11 cellular contexts compared by ENCODE assay signal in genomic region chr1:159853417-159853816, GRCh38. TPM values are rescaled to one million over a fixed set of nuclear protein-coding genes. Genes with fewer than 3 reads are reported as not detected.
DNase-seq lines count a peak whose midpoint lies in the region; ATAC-seq, FAIRE-seq and TF ChIP-seq lines count a peak whose summit lies in the region.
"Had no signal": no experiment of that assay in that cellular context is flagged by ENCODE, and none has a peak within 500 bp of the region (broad histone marks: within the 10 kb centered on the region; RNA-seq: fewer than 3 reads in every experiment).

No MANE protein-coding gene starts in this region.

- H3K27ac ChIP-seq in left ventricle myocardium inferior (replicated peaks) = peak overlapping the region; percentile 97
- no peak overlapping the region for H3K27ac ChIP-seq in mammary epithelial cell (ENCODE audit: insufficient read depth, low read depth, low read length)
- peak overlapping the region; percentile 77 for H3K27ac ChIP-seq in muscle layer of duodenum (ENCODE audit: low read length)
- H3K27ac ChIP-seq in uterus = peak overlapping the region; percentile 92 to 94
- no peak overlapping the region for H3K27ac ChIP-seq in OCI-LY7 (ENCODE audit: low read depth, low read length, poor library complexity, severe bottlenecking)
- H3K27ac ChIP-seq: C4-2B had no signal

- intact Hi-C loops in left ventricle myocardium inferior (cut with micrococcal nuclease) = no loop called here
- intact Hi-C loops in left ventricle myocardium superior (cut with micrococcal nuclease) = no loop called here
- intact Hi-C loops in mammary epithelial cell (cut with micrococcal nuclease) = no loop called here
- intact Hi-C loops in uterus (cut with DNase I; ENCODE audit: low total_unique reads) = no loop called here
- intact Hi-C loops in OCI-LY7 (cut with micrococcal nuclease; ENCODE audit: unreplicated experiment) = no loop called here

- DNase-seq in left ventricle myocardium inferior (no peak), left ventricle myocardium superior (no peak), mammary epithelial cell (no peak), uterus (no peak), HTR-8/SVneo (ENCODE audit: insufficient read length, low spot score) (no peak), OCI-LY7 (ENCODE audit: low spot score) (no peak)

- no peak for TF ChIP-seq CTCF in left ventricle myocardium inferior (IDR thresholded peaks at IDR 0.05; ENCODE audit: borderline replicate concordance)
- TF ChIP-seq CTCF in mammary epithelial cell (conservative IDR thresholded peaks at IDR 0.05 in 1 of 2, IDR thresholded peaks at IDR 0.05 in 1 of 2; ENCODE audit: extremely low read depth in 1 of 2, insufficient read depth in 1 of 2, low read depth in 1 of 2, low read length in 2 of 2) = no peak
- TF ChIP-seq CTCF in uterus (IDR thresholded peaks at IDR 0.05) = no peak
- TF ChIP-seq CTCF in OCI-LY7 (conservative IDR thresholded peaks at IDR 0.05; ENCODE audit: low read length) = no peak

- 74% methylated on average over 2 of the region's 2 CpGs for WGBS in mammary epithelial cell (ENCODE audit: low coverage, missing lambda C conversion rate)

- CTCF ChIA-PET in mammary epithelial cell (lab: Charles Lee; ENCODE audit: low non-redundant PET) (no interaction called here), OCI-LY7 (lab: Charles Lee; ENCODE audit: unreplicated experiment) (no interaction called here)

- no peak for TF ChIP-seq POLR2A in uterus (IDR thresholded peaks at IDR 0.05)

- no peaks in the 10 kb centered on the region for H3K9me3 ChIP-seq in left ventricle myocardium inferior (replicated peaks)
- H3K9me3 ChIP-seq in mammary epithelial cell (replicated peaks; ENCODE audit: insufficient read depth, low read length) = no peaks in the 10 kb centered on the region
- no peaks in the 10 kb centered on the region for H3K9me3 ChIP-seq in muscle layer of duodenum (ENCODE audit: control insufficient read depth in 1 of 2, low read length in 2 of 2)
- no peaks in the 10 kb centered on the region for H3K9me3 ChIP-seq in uterus
- no peaks in the 10 kb centered on the region for H3K9me3 ChIP-seq in OCI-LY7 (ENCODE audit: low read length)

- no peak overlapping the region for H2AFZ ChIP-seq in mammary epithelial cell (ENCODE audit: low read depth, low read length)
- H2AFZ ChIP-seq in OCI-LY7 (ENCODE audit: low read length) = no peak overlapping the region

- peaks cover 28% of the 10 kb centered on the region for H3K4me1 ChIP-seq in left ventricle myocardium inferior
- peaks cover 11% of the 10 kb centered on the region for H3K4me1 ChIP-seq in mammary epithelial cell (ENCODE audit: insufficient read depth, low read length)
- H3K4me1 ChIP-seq in muscle layer of duodenum (ENCODE audit: control insufficient read depth in 1 of 2, insufficient read depth in 2 of 2, low read length in 2 of 2) = peaks cover 0 to 18% of the 10 kb centered on the region in 2 donors
- no peaks in the 10 kb centered on the region for H3K4me1 ChIP-seq in uterus
- no peaks in the 10 kb centered on the region for H3K4me1 ChIP-seq in OCI-LY7 (ENCODE audit: insufficient read depth, low read length, poor library complexity, severe bottlenecking)

- POLR2A ChIA-PET in OCI-LY7 (lab: Charles Lee) = no interaction called here

- H3K79me2 ChIP-seq in mammary epithelial cell (ENCODE audit: insufficient read depth, low read length) (no peaks in the 10 kb centered on the region), OCI-LY7 (ENCODE audit: insufficient read depth, low read depth, low read length) (no peaks in the 10 kb centered on the region)

- BruUV-seq in mammary epithelial cell (replicated peaks; lab: Mats Ljungman, UMichigan) (no TSS peak), OCI-LY7 (replicated peaks; lab: Mats Ljungman, UMichigan) (no TSS peak)

- H3K4me3 ChIP-seq in left ventricle myocardium inferior = peak overlapping the region; percentile 77
- no peak overlapping the region for H3K4me3 ChIP-seq in mammary epithelial cell (replicated peaks in 1 of 3; ENCODE audit: insufficient read depth in 1 of 3, low read depth in 2 of 3, low read length in 3 of 3)
- peak overlapping the region; percentile 49 to 85 for H3K4me3 ChIP-seq in muscle layer of duodenum (ENCODE audit: low read depth in 1 of 2, low read length in 2 of 2)
- H3K4me3 ChIP-seq in uterus = peak overlapping the region in 1 of 2 donors; percentile 68
- no peak overlapping the region for H3K4me3 ChIP-seq in OCI-LY7 (ENCODE audit: low read depth, low read length, poor library complexity, severe bottlenecking)

- no peaks in the 10 kb centered on the region for H3K36me3 ChIP-seq in left ventricle myocardium inferior
- H3K36me3 ChIP-seq in mammary epithelial cell (ENCODE audit: insufficient read depth, low read length) = no peaks in the 10 kb centered on the region
- no peaks in the 10 kb centered on the region for H3K36me3 ChIP-seq in muscle layer of duodenum (ENCODE audit: control insufficient read depth in 1 of 2, insufficient read depth in 2 of 2, low read length in 2 of 2)
- H3K36me3 ChIP-seq in uterus = no peaks in the 10 kb centered on the region
- no peaks in the 10 kb centered on the region for H3K36me3 ChIP-seq in OCI-LY7 (ENCODE audit: insufficient read depth, low read length)

- dilution Hi-C loops in mammary epithelial cell (cut with HindIII; ENCODE audit: low sequenced_read_pairs) = no loop called here

- in situ Hi-C loops in mammary epithelial cell (cut with MboI; ENCODE audit: low sequenced_read_pairs in 2 of 2) = no loop called here

- no peaks in the 10 kb centered on the region for H3K9me2 ChIP-seq in OCI-LY7 (ENCODE audit: insufficient read depth, low read length)

- ATAC-seq in left ventricle myocardium superior (no peak), HG03469 (IDR thresholded peaks at IDR 0.05; ENCODE audit: unreplicated experiment) (no peak)

- H3K27me3 ChIP-seq in left ventricle myocardium inferior (ENCODE audit: low read depth) (no peaks in the 10 kb centered on the region), mammary epithelial cell (ENCODE audit: insufficient read depth, low read length) (no peaks in the 10 kb centered on the region), muscle layer of duodenum (ENCODE audit: low read depth, low read length) (no peaks in the 10 kb centered on the region), uterus (no peaks in the 10 kb centered on the region)

- peak overlapping the region; percentile 95 for H3K4me2 ChIP-seq in mammary epithelial cell (ENCODE audit: insufficient read depth, low read depth, low read length)
- no peak overlapping the region for H3K4me2 ChIP-seq in OCI-LY7 (ENCODE audit: low read length)

- H3K9ac ChIP-seq in mammary epithelial cell (ENCODE audit: insufficient read depth, low read length) = no peak overlapping the region

- no peaks in the 10 kb centered on the region for H4K20me1 ChIP-seq in mammary epithelial cell (ENCODE audit: insufficient read depth, low read length)
- H4K20me1 ChIP-seq in OCI-LY7 (ENCODE audit: insufficient read depth, low read length) = no peaks in the 10 kb centered on the region

- no peak for FAIRE-seq in HTR-8/SVneo (lab: Jason Lieb, UNC)
- FAIRE-seq: bronchial epithelial cell had no signal

RNA-seq across cellular contexts. Expression of gene VSIG8, which starts 9.0 kb away (rescaled TPM):
- total RNA-seq in left ventricle myocardium inferior (not detected), left ventricle myocardium superior (not detected), mammary epithelial cell (not detected), uterus (under 1 TPM in 1 of 4 donors, not detected in 3; 0.37 TPM), OCI-LY7 (2022) (not detected in 2 replicates)
- not detected for polyA plus RNA-seq in mammary epithelial cell
- polyA minus RNA-seq in mammary epithelial cell = not detected
- not detected in 2 replicates for total RNA-seq in OCI-LY7 (2014; rRNA removed; shearing (Covaris generic))
- total RNA-seq: bronchial epithelial cell, pulmonary artery endothelial cell had no signal

RNA-seq across cellular contexts. Expression of gene SLAMF8, which starts 26.7 kb away (rescaled TPM):
- total RNA-seq in left ventricle myocardium inferior (1.7 TPM), left ventricle myocardium superior (2.4 TPM), mammary epithelial cell (not detected), uterus (1 to 10 TPM in 2 of 4 donors, under 1 TPM in 1, not detected in 1; 0.28 to 3.2 (median 1.1) TPM), OCI-LY7 (2022) (not detected in 2 replicates)
- not detected for polyA plus RNA-seq in mammary epithelial cell
- polyA minus RNA-seq in mammary epithelial cell = not detected
- not detected in 2 replicates for total RNA-seq in OCI-LY7 (2014; rRNA removed; shearing (Covaris generic))
- total RNA-seq: bronchial epithelial cell, pulmonary artery endothelial cell had no signal

RNA-seq across cellular contexts. Expression of gene CFAP45, which starts 46.5 kb away (rescaled TPM):
- total RNA-seq in left ventricle myocardium inferior (1.1 TPM), left ventricle myocardium superior (1.7 TPM), mammary epithelial cell (under 1 TPM in 1 of 2 donors, not detected in 1; 0.82 TPM), uterus (1 to 10 TPM in 2 of 4 donors, under 1 TPM in 1, not detected in 1; 0.97 to 3.6 (median 1.8) TPM), OCI-LY7 (2022) (0.63 and 0.85 TPM in 2 replicates)
- polyA plus RNA-seq in mammary epithelial cell = 0.36 TPM
- polyA minus RNA-seq in mammary epithelial cell = not detected
- 0.57 TPM in 1 of 2 replicates, not detected in the other for total RNA-seq in OCI-LY7 (2014; rRNA removed; shearing (Covaris generic))

RNA-seq across cellular contexts. Expression of gene FCRL6, which starts 51.3 kb away (rescaled TPM):
- total RNA-seq in left ventricle myocardium inferior = 0.33 TPM
- total RNA-seq in left ventricle myocardium superior = 0.82 TPM
- not detected for total RNA-seq in mammary epithelial cell
- not detected for polyA plus RNA-seq in mammary epithelial cell
- not detected for polyA minus RNA-seq in mammary epithelial cell
- total RNA-seq in uterus = 1 to 10 TPM in 1 of 4 donors, under 1 TPM in 1, not detected in 2; 0.21 to 1.1 TPM
- total RNA-seq in OCI-LY7 (2014; rRNA removed; shearing (Covaris generic)) = not detected in 2 replicates
- total RNA-seq in OCI-LY7 (2022) = not detected in 2 replicates
- total RNA-seq: bronchial epithelial cell had no signal

Comparison
In these comparisons a context has a peak if more than half of its experiments do, and no peak if none do; other contexts are left out.
1. H3K27ac ChIP-seq: peak in left ventricle myocardium inferior (single experiment), muscle layer of duodenum (single experiment) and uterus (2 of 2); none in mammary epithelial cell (single experiment) and OCI-LY7 (single experiment).
2. H3K4me3 ChIP-seq: peak in left ventricle myocardium inferior (single experiment) and muscle layer of duodenum (2 of 2); none in mammary epithelial cell (0 of 3) and OCI-LY7 (single experiment).